Comparison of ENCODE assay signal across 32 cellular contexts in the genomic region with DNA sequence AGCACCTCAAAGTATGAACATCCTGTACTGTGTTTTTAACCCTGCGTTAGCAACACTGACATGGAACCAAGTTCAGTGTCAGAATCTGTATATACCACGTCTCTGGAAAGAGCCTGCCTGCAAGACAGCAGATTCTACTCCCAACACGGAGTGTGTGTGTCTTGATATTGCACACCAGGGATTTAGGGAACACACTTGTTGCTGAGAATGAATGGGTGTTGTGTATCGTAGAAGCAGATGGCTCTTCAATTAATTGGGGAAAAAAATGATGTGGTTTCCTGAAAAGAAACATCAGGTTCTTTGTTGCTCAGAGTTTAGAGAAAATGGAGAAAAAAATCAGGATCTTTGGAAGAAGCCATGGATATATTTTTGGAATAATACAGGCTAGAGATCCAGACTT.
"Had no signal": no experiment of that assay in that cellular context is flagged by ENCODE, and none has a peak within 500 bp of the region (broad histone marks: within the 10 kb centered on the region; RNA-seq: fewer than 3 reads in every experiment).

No MANE protein-coding gene starts in this region.

- H3K4me1 ChIP-seq: foreskin keratinocyte, gastrocnemius medialis, heart left ventricle had no signal

- H3K9me3 Mint-ChIP-seq: activated CD8-positive, alpha-beta T cell treated with anti-CD3 and anti-CD28 coated beads for 36 hours; activated T-cell treated with anti-CD3 and anti-CD28 coated beads, Interleukin-2, amount 50 U/mL, for 4 hours; activated T-helper 17 cell treated with anti-CD3 and anti-CD28 coated beads, Interleukin-2, amount 50 U/mL, for 72 hours had no signal

- ATAC-seq: activated CD8-positive, alpha-beta T cell treated with anti-CD3 and anti-CD28 coated beads for 36 hours; activated T-cell treated with anti-CD3 and anti-CD28 coated beads, Interleukin-2, amount 50 U/mL, for 4 hours; activated T-helper 17 cell treated with anti-CD3 and anti-CD28 coated beads, Interleukin-2, amount 50 U/mL, for 72 hours; effector memory CD8-positive, alpha-beta T cell; foreskin keratinocyte; gastrocnemius medialis; heart left ventricle had no signal

- H3K9me3 ChIP-seq: esophagus muscularis mucosa, gastrocnemius medialis, heart left ventricle had no signal

- H3K27me3 ChIP-seq: brain microvascular endothelial cell, esophagus muscularis mucosa, gastrocnemius medialis, heart left ventricle had no signal

- H3K27me3 Mint-ChIP-seq: effector memory CD8-positive, alpha-beta T cell had no signal

- DNase-seq: activated CD4-positive, alpha-beta T cell treated with anti-CD3 and anti-CD28 coated beads for 4 hours; activated CD4-positive, alpha-beta T cell treated with anti-CD3 and anti-CD28 coated beads, Interleukin-2, amount 50 U/mL, for 1 hour; activated CD4-positive, alpha-beta T cell treated with anti-CD3 and anti-CD28 coated beads, Interleukin-2, amount 50 U/mL, for 48 hours; activated CD4-positive, CD25-positive, alpha-beta regulatory T cell; activated CD4-positive, CD25-positive, alpha-beta regulatory T cell treated with anti-CD3 and anti-CD28 coated beads, Interleukin-2, amount 50 U/mL, for 72 hours; activated CD8-positive, alpha-beta memory T cell treated with anti-CD3 and anti-CD28 coated beads for 24 hours; activated CD8-positive, alpha-beta T cell treated with anti-CD3 and anti-CD28 coated beads for 36 hours; activated effector memory CD4-positive, alpha-beta T cell treated with Interleukin-2 at 50 U/mL for 16 hours; activated gamma-delta T cell treated with Interleukin-2 at 50 U/mL for 16 hours; activated naive CD4-positive, alpha-beta T cell treated with anti-CD3 and anti-CD28 coated beads, Interleukin-2, amount 50 U/mL, for 16 hours; activated naive CD4-positive, alpha-beta T cell treated with Interleukin-2 at 50 U/mL for 16 hours; activated T-cell treated with anti-CD3 and anti-CD28 coated beads, Interleukin-2, amount 50 U/mL, for 4 hours; amniotic stem cell; anterior cingulate cortex; brain microvascular endothelial cell; caudate nucleus; cortex of kidney; dermis blood vessel endothelial cell; effector CD4-positive, alpha-beta T cell; effector memory CD8-positive, alpha-beta T cell; erythroblast; foreskin keratinocyte; gastrocnemius medialis; glutamatergic neuron; heart left ventricle; T-helper 1 cell; T-helper 2 cell had no signal

- H3K27ac Mint-ChIP-seq: activated CD8-positive, alpha-beta T cell treated with anti-CD3 and anti-CD28 coated beads for 36 hours; activated naive CD8-positive, alpha-beta T cell; activated T-helper 17 cell treated with anti-CD3 and anti-CD28 coated beads, Interleukin-2, amount 50 U/mL, for 72 hours; effector memory CD8-positive, alpha-beta T cell had no signal

- H3K36me3 Mint-ChIP-seq: activated naive CD8-positive, alpha-beta T cell had no signal

- H3K4me3 ChIP-seq: esophagus muscularis mucosa, gastrocnemius medialis, heart left ventricle had no signal

- H3K4me3 Mint-ChIP-seq: activated CD8-positive, alpha-beta T cell treated with anti-CD3 and anti-CD28 coated beads for 36 hours; activated naive CD8-positive, alpha-beta T cell; activated T-cell treated with anti-CD3 and anti-CD28 coated beads, Interleukin-2, amount 50 U/mL, for 4 hours; activated T-helper 17 cell treated with anti-CD3 and anti-CD28 coated beads, Interleukin-2, amount 50 U/mL, for 72 hours; effector memory CD8-positive, alpha-beta T cell had no signal

- H3K36me3 ChIP-seq: brain microvascular endothelial cell, esophagus muscularis mucosa, gastrocnemius medialis, heart left ventricle had no signal

- FAIRE-seq: astrocyte, colon had no signal

- H3K27ac ChIP-seq: brain microvascular endothelial cell, esophagus muscularis mucosa, foreskin keratinocyte, gastrocnemius medialis, heart left ventricle had no signal

- H3K4me1 Mint-ChIP-seq: activated T-helper 17 cell treated with anti-CD3 and anti-CD28 coated beads, Interleukin-2, amount 50 U/mL, for 72 hours had no signal
